In genomic region chr7:146084086-146084485, GRCh38 we compare ENCODE assay signal across 1 cellular context.
TF ChIP-seq lines count a peak whose summit lies in the region.

No MANE protein-coding gene starts in this region.

TF ChIP-seq in K562, 482 proteins besides CTCF, POLR2A, EP300 and RAD21 (continued from another document):
- TF ChIP-seq TCF3 (CRISPR knock-in tag; IDR thresholded peaks at IDR 0.05): 0 out of 2 replicates have a peak, but pooled peaks have one; percentile 14
- TF ChIP-seq PKNOX1 (IDR thresholded peaks at IDR 0.05): peak; percentile 89
- TF ChIP-seq MBD2 (IDR thresholded peaks at IDR 0.05; ENCODE audit: borderline replicate concordance, low read depth): no peak
